30 cellular contexts compared by ENCODE assay signal in genomic region chr20:41363601-41364000, GRCh38. TPM values are rescaled to one million over a fixed set of nuclear protein-coding genes. Genes with fewer than 3 reads are reported as not detected.
"Had no signal": no experiment of that assay in that cellular context is flagged by ENCODE, and none has a peak within 500 bp of the region (broad histone marks: within the 10 kb centered on the region; RNA-seq: fewer than 3 reads in every experiment).

No MANE protein-coding gene starts in this region.

- H3K27me3 ChIP-seq: right atrium auricular region, testis, vagina had no signal

- H3K4me1 ChIP-seq: pancreas, prostate gland had no signal

- H3K4me2 ChIP-seq: smooth muscle cell had no signal

- DNase-seq: naive B cell; naive thymus-derived CD8-positive, alpha-beta T cell; nephron progenitor cell; occipital lobe; pancreas; retina; spleen; stimulated activated CD4-positive, alpha-beta T cell treated with anti-CD3 and anti-CD28 coated beads, Interleukin-12 subunit alpha, Interleukin-12 subunit beta, amount 100 ng/mL, for 4 hours; stimulated activated CD4-positive, alpha-beta T cell treated with anti-CD3 and anti-CD28 coated beads, Interleukin-1b, Interleukin-23, amount 100 ng/mL, for 48 hours; stimulated activated CD4-positive, alpha-beta T cell treated with anti-CD3 and anti-CD28 coated beads, Interleukin-4, amount 100 ng/mL, for 1 hour; stimulated activated CD4-positive, alpha-beta T cell treated with anti-CD3 and anti-CD28 coated beads, Interleukin-4, amount 100 ng/mL, for 4 hours; stimulated activated CD8-positive, alpha-beta memory T cell treated with anti-CD3 and anti-CD28 coated beads, Interleukin-4, amount 100 ng/mL, for 48 hours; stimulated activated naive CD4-positive, alpha-beta T cell; stimulated activated naive CD8-positive, alpha-beta T cell treated with anti-CD3 and anti-CD28 coated beads, Interleukin-15, amount 100 ng/mL, for 72 hours; stimulated activated naive CD8-positive, alpha-beta T cell treated with anti-CD3 and anti-CD28 coated beads, Interleukin-15, Interleukin-2, amounts not matched to agents 100 U/mL and 50 U/mL, for 24 hours; substantia nigra; testis; tibial artery; transverse colon; upper lobe of left lung had no signal

- H3K27ac ChIP-seq: pancreas, prostate gland, right atrium auricular region, spleen, suprapubic skin, testis, tibial artery, transverse colon, upper lobe of left lung, vagina had no signal

- H3K9me3 ChIP-seq: pancreas, prostate gland, right atrium auricular region, spleen, suprapubic skin, testis, tibial artery, transverse colon, upper lobe of left lung, vagina had no signal

- H3K4me3 ChIP-seq: pancreas, prostate gland, right atrium auricular region, skin epidermis, smooth muscle cell, spleen, suprapubic skin, testis, tibial artery, transverse colon, upper lobe of left lung, vagina had no signal

- H3K36me3 ChIP-seq: pancreas, prostate gland, right atrium auricular region, transverse colon, upper lobe of left lung, vagina had no signal

- ATAC-seq: naive thymus-derived CD8-positive, alpha-beta T cell; natural killer cell treated with Interleukin-12 subunit alpha and Interleukin-12 subunit beta and Interleukin-15 and Interleukin-18, amount 100 ng/mL, for 72 hours; pancreas; sciatic nerve; stimulated activated memory B cell treated with anti-CD40 and anti-IgM and Interleukin-4, amounts not matched to agents 10 μg/mL and 1 μg/mL and 100 μg/mL, for 72 hours; stimulated activated naive CD8-positive, alpha-beta T cell treated with anti-CD3 and anti-CD28 coated beads, Interleukin-15, amount 100 ng/mL, for 72 hours; stimulated activated naive CD8-positive, alpha-beta T cell treated with anti-CD3 and anti-CD28 coated beads, Interleukin-15, Interleukin-2, amounts not matched to agents 100 U/mL and 50 U/mL, for 24 hours had no signal

RNA-seq across cellular contexts. Expression of gene EMILIN3, which starts 3.0 kb away (rescaled TPM):
- total RNA-seq: naive thymus-derived CD8-positive, alpha-beta T cell; natural killer cell treated with Interleukin-12 subunit alpha and Interleukin-12 subunit beta and Interleukin-15 and Interleukin-18, amount 100 ng/mL, for 72 hours; pulmonary artery endothelial cell; spleen had no signal
